7 cellular contexts compared by ENCODE assay signal in the genomic region with DNA sequence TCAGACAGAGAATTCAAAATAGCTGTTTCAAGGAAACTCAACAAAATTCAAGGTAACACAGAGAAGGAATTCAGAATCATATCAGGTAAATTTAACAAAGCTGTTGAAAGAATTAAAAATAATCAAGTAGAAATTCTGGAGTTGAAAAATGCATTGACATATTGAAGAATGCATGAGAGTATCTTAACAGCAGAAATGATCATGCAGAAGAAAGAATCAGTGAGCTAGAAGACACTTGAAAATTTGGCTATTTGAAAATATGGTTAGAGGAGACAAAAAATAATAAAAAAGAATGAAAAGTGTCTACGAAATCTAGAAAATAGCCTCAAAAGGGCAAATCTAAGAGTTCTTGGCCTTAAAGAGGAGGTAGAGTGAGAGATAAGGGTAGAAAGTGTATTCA.
"Had no signal": no experiment of that assay in that cellular context is flagged by ENCODE, and none has a peak within 500 bp of the region (broad histone marks: within the 10 kb centered on the region; RNA-seq: fewer than 3 reads in every experiment).

No MANE protein-coding gene starts in this region.

- FAIRE-seq: G401.6, GM12891, GM12892, GM18507, GM19239 had no signal

- DNase-seq: GDM1, GF-D8 had no signal
